ENCODE assay signal across 17 cellular contexts in genomic region chr15:41104234-41104633, GRCh38. TPM values are rescaled to one million over a fixed set of nuclear protein-coding genes. Genes with fewer than 3 reads are reported as not detected.
DNase-seq lines count a peak whose midpoint lies in the region; ATAC-seq and TF ChIP-seq lines count a peak whose summit lies in the region.
"Had no signal": no experiment of that assay in that cellular context is flagged by ENCODE, and none has a peak within 500 bp of the region (broad histone marks: within the 10 kb centered on the region; RNA-seq: fewer than 3 reads in every experiment).

No MANE protein-coding gene starts in this region.

- no peaks in the 10 kb centered on the region for H3K9me3 ChIP-seq in transverse colon
- H3K9me3 ChIP-seq in right cardiac atrium (ENCODE audit: control insufficient read depth, low read length), result no peaks in the 10 kb centered on the region
- H3K9me3 ChIP-seq: upper lobe of left lung had no signal

- H3K4me1 ChIP-seq in foreskin keratinocyte (peaks cover 11% of the 10 kb centered on the region), transverse colon (peaks cover 0 to 9% (median 0%) of the 10 kb centered on the region in 4 donors), right cardiac atrium (ENCODE audit: control insufficient read depth, insufficient read depth, low read length) (peaks cover 2% of the 10 kb centered on the region)

- ATAC-seq in foreskin keratinocyte, result peak; percentile 44
- ATAC-seq in GM19455 (IDR thresholded peaks at IDR 0.05; ENCODE audit: unreplicated experiment), result no peak
- no peak for ATAC-seq in right cardiac atrium
- ATAC-seq: activated CD8-positive, alpha-beta memory T cell treated with anti-CD3 and anti-CD28 coated beads, Interleukin-2, amount 10 ng/mL, durations not matched to agents 7 days and 5 days had no signal

- TF ChIP-seq CTCF in AG04449 (IDR thresholded peaks at IDR 0.05; ENCODE audit: insufficient read depth, low read length, missing control alignments), result no peak
- no peak for TF ChIP-seq CTCF in HFFc6 (IDR thresholded peaks at IDR 0.05)
- no peak for TF ChIP-seq CTCF in foreskin keratinocyte (conservative IDR thresholded peaks at IDR 0.05)
- TF ChIP-seq CTCF in transverse colon (IDR thresholded peaks at IDR 0.05), result no peak

- H3K27me3 ChIP-seq in foreskin keratinocyte (no peaks in the 10 kb centered on the region), transverse colon (no peaks in the 10 kb centered on the region), right cardiac atrium (ENCODE audit: control insufficient read depth, insufficient read depth) (no peaks in the 10 kb centered on the region)
- H3K27me3 ChIP-seq: upper lobe of left lung had no signal

- in situ Hi-C loops in transverse colon (cut with MboI; ENCODE audit: low pct_ligation_motif_present in 1 of 4, low pct_unique_long_range_greater_than_20kb in 1 of 4, low sequenced_read_pairs in 3 of 4), result no loop called here

- no peak overlapping the region for H3K4me3 Mint-ChIP-seq in HFFc6
- H3K4me3 Mint-ChIP-seq: activated CD8-positive, alpha-beta memory T cell treated with anti-CD3 and anti-CD28 coated beads, Interleukin-2, amount 10 ng/mL, durations not matched to agents 7 days and 5 days; central memory CD8-positive, alpha-beta T cell; IgD-negative memory B cell had no signal

- CTCF ChIA-PET in AG04449 (lab: Yijun Ruan, JAX), result interaction anchor here (1.6 to 2.3 kb wide), 2 partner anchors 10 to 80 kb away, joined by 5 to 9 read pairs; no protein-coding TSS in a partner anchor

- H3K27ac ChIP-seq in foreskin keratinocyte (no peak overlapping the region), transverse colon (no peak overlapping the region), right cardiac atrium (ENCODE audit: low read length) (no peak overlapping the region)
- H3K27ac ChIP-seq: SK-N-MC had no signal

- no peak overlapping the region for H3K4me3 ChIP-seq in AG04449 (ENCODE audit: low read depth, low read length)
- no peak overlapping the region for H3K4me3 ChIP-seq in transverse colon
- H3K4me3 ChIP-seq in right cardiac atrium (ENCODE audit: low read length), result no peak overlapping the region
- H3K4me3 ChIP-seq: SK-N-MC, upper lobe of left lung had no signal

- no peaks in the 10 kb centered on the region for H3K36me3 ChIP-seq in transverse colon

- peak overlapping the region; percentile 46; the same call in 1 of the 2 replicates for H3K27ac Mint-ChIP-seq in HFFc6
- H3K27ac Mint-ChIP-seq: activated CD8-positive, alpha-beta memory T cell treated with anti-CD3 and anti-CD28 coated beads, Interleukin-2, amount 10 ng/mL, durations not matched to agents 7 days and 5 days had no signal

- peaks cover 3% of the 10 kb centered on the region; the same call in 1 of the 2 replicates for H3K27me3 Mint-ChIP-seq in HFFc6 (ENCODE audit: insufficient read depth)
- H3K27me3 Mint-ChIP-seq: activated CD8-positive, alpha-beta memory T cell treated with anti-CD3 and anti-CD28 coated beads, Interleukin-2, amount 10 ng/mL, durations not matched to agents 7 days and 5 days; central memory CD8-positive, alpha-beta T cell; IgD-negative memory B cell had no signal

- H3K36me3 Mint-ChIP-seq in HFFc6 (ENCODE audit: low read depth), result peaks cover 22% of the 10 kb centered on the region

- no peaks in the 10 kb centered on the region for H3K9me3 Mint-ChIP-seq in HFFc6
- H3K9me3 Mint-ChIP-seq: central memory CD8-positive, alpha-beta T cell; IgD-negative memory B cell had no signal

- no peak for TF ChIP-seq EP300 in transverse colon (IDR thresholded peaks at IDR 0.05; ENCODE audit: low read depth)

- DNase-seq in AG04449 (ENCODE audit: low read depth, low spot score) (peak; percentile 7), HFFc6 (peak; percentile 39), astrocyte of the hippocampus (ENCODE audit: low read depth, low spot score) (peak; percentile 38), foreskin keratinocyte (peak; percentile 8 to 43), transverse colon (no peak), right cardiac atrium (no peak), T-helper 9 cell (no peak)
- DNase-seq: activated CD8-positive, alpha-beta memory T cell treated with anti-CD3 and anti-CD28 coated beads, Interleukin-2, amount 10 ng/mL, durations not matched to agents 7 days and 5 days; activated naive CD4-positive, alpha-beta T cell; erythroblast; NCI-H2029; posterior cingulate gyrus; upper lobe of left lung had no signal

- peaks cover 38% of the 10 kb centered on the region for H3K4me1 Mint-ChIP-seq in HFFc6 (ENCODE audit: low read depth)

- POLR2A ChIA-PET in AG04449 (lab: Yijun Ruan, JAX), result interaction anchor here (1.0 to 1.2 kb wide), 2 partner anchors 9 to 12 kb away, joined by 4 to 5 read pairs; partner anchors contain the start of gene INO80

- TF ChIP-seq POLR2A in transverse colon (IDR thresholded peaks at IDR 0.05), result no peak

- WGBS in transverse colon (ENCODE audit: low coverage in 1 of 2), 2 donors, result 84 to 89% methylated on average over 2 of the region's 2 CpGs
- WGBS in right cardiac atrium, result 87% methylated on average over 2 of the region's 2 CpGs

- intact Hi-C loops in transverse colon (cut with DNase I; ENCODE audit: low total_unique reads) (no loop called here), right cardiac atrium (cut with DNase I) (no loop called here)

RNA-seq across cellular contexts. Expression of gene INO80, which starts 11.8 kb away (rescaled TPM):
- total RNA-seq in HFFc6 (2021; fragmentation: NEBNext Ultra II Directional; extraction: Animal tissue kit (Norgen Biotek cat#: 25700)), result 10 to 100 TPM; 18.3 to 23.6 (median 19.4) TPM
- total RNA-seq in foreskin keratinocyte (23.4 and 25.3 TPM in 2 replicates), transverse colon (10 to 100 TPM; 21.8 to 69.1 (median 29.8) TPM), right cardiac atrium (10 to 100 TPM in 3 of 4 donors, 1 to 10 TPM in 1; 9.9 to 14.9 (median 12.6) TPM)
- polyA plus RNA-seq in foreskin keratinocyte (6.4 and 9.3 TPM in 2 replicates), right cardiac atrium (5.8 TPM)

Comparison
In these comparisons a context has a peak if more than half of its experiments do, and no peak if none do; other contexts are left out.
1. DNase-seq: peak in AG04449 (single experiment), HFFc6 (single experiment), astrocyte of the hippocampus (single experiment) and foreskin keratinocyte (2 of 2); none in transverse colon (single experiment), right cardiac atrium (0 of 3) and T-helper 9 cell (single experiment).